ENCODE assay signal across 8 cellular contexts in the genomic region with DNA sequence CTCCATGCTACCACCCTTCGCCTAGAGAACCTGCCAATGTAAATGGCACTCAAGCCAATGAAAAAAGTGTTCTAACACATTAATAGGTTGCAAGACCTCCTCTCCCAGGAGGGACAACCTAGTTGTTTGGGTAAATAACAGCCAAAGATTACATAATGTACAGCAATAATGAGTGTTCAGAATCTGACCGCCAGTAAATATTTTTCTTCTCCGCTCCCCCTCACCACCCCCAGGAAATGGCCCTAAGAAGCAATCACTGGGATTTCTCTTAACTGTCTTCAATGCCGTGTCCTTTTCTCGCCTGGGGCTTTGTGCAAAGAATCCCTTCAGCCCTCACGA. TPM values are rescaled to one million over a fixed set of nuclear protein-coding genes. Genes with fewer than 3 reads are reported as not detected.
DNase-seq lines count a peak whose midpoint lies in the region; ATAC-seq and TF ChIP-seq lines count a peak whose summit lies in the region.

No MANE protein-coding gene starts in this region.

- intact Hi-C loops in dendritic cell treated with granulocyte-macrophage colony-stimulating factor and Interleukin-4, amounts not matched to agents 40 ng/mL and 50 ng/mL, for 4 days (cut with micrococcal nuclease): loop anchor here (1.0 to 5.0 kb wide), 5 partner anchors 46 to 170 kb away; partner anchors contain the start of gene CFLAR

- peak overlapping the region; percentile 90 for H3K4me3 ChIP-seq in OCI-LY3 (ENCODE audit: low read length)

- DNase-seq in activated T-cell treated with anti-CD3 and anti-CD28 coated beads, Interleukin-2, amount 50 U/mL, for 24 hours: no peak
- no peak for DNase-seq in activated T-cell treated with anti-CD3 and anti-CD28 coated beads, Interleukin-2, amount 50 U/mL, for 1 hour
- DNase-seq in naive B cell: no peak
- no peak for DNase-seq in GM13977 (ENCODE audit: low spot score)
- no peak for DNase-seq in DMS153 (lab: John Stamatoyannopoulos, UW)

- H3K27me3 Mint-ChIP-seq in activated T-cell treated with anti-CD3 and anti-CD28 coated beads, Interleukin-2, amount 50 U/mL, for 24 hours: no peaks in the 10 kb centered on the region
- no peaks in the 10 kb centered on the region for H3K27me3 Mint-ChIP-seq in dendritic cell treated with granulocyte-macrophage colony-stimulating factor and Interleukin-4, amounts not matched to agents 40 ng/mL and 50 ng/mL, for 4 days
- H3K27me3 Mint-ChIP-seq in naive B cell: no peaks in the 10 kb centered on the region

- H4K20me1 ChIP-seq in OCI-LY3 (ENCODE audit: insufficient read depth, low read length): 0 out of 2 replicates have a peak, but pooled peaks cover 3% of the 10 kb centered on the region

- peak overlapping the region; percentile 84 for H3K9ac ChIP-seq in OCI-LY3 (ENCODE audit: low read length)

- TF ChIP-seq CTCF in OCI-LY3 (IDR thresholded peaks at IDR 0.05; ENCODE audit: low read depth, low read length) (no peak), GM13977 (IDR thresholded peaks at IDR 0.05; ENCODE audit: extremely low read depth, insufficient read depth, missing control alignments) (no peak)

- H3K36me3 Mint-ChIP-seq in activated T-cell treated with anti-CD3 and anti-CD28 coated beads, Interleukin-2, amount 50 U/mL, for 24 hours (ENCODE audit: low read depth): peaks cover 37% of the 10 kb centered on the region
- peaks cover 14% of the 10 kb centered on the region for H3K36me3 Mint-ChIP-seq in dendritic cell treated with granulocyte-macrophage colony-stimulating factor and Interleukin-4, amounts not matched to agents 40 ng/mL and 50 ng/mL, for 4 days (ENCODE audit: low read depth)
- H3K36me3 Mint-ChIP-seq in naive B cell: no peaks in the 10 kb centered on the region

- H3K4me2 ChIP-seq in OCI-LY3 (ENCODE audit: low read length): peak overlapping the region; percentile 79

- peak overlapping the region; percentile 94 for H3K4me3 Mint-ChIP-seq in activated T-cell treated with anti-CD3 and anti-CD28 coated beads, Interleukin-2, amount 50 U/mL, for 24 hours
- H3K4me3 Mint-ChIP-seq in dendritic cell treated with granulocyte-macrophage colony-stimulating factor and Interleukin-4, amounts not matched to agents 40 ng/mL and 50 ng/mL, for 4 days: peak overlapping the region; percentile 94
- H3K4me3 Mint-ChIP-seq in naive B cell: peak overlapping the region; percentile 92 to 100 (median 98)

- peak overlapping the region; percentile 95 for H3K27ac Mint-ChIP-seq in activated T-cell treated with anti-CD3 and anti-CD28 coated beads, Interleukin-2, amount 50 U/mL, for 24 hours
- H3K27ac Mint-ChIP-seq in dendritic cell treated with granulocyte-macrophage colony-stimulating factor and Interleukin-4, amounts not matched to agents 40 ng/mL and 50 ng/mL, for 4 days: peak overlapping the region; percentile 93
- peak overlapping the region; percentile 76 to 98 (median 96) for H3K27ac Mint-ChIP-seq in naive B cell

- in situ Hi-C loops in GM13977 (cut with MboI; ENCODE audit: low pct_unique_long_range_greater_than_20kb, low sequenced_read_pairs, unreplicated experiment): loop anchor here (10.0 kb wide), 1 partner anchor 166 kb away; no protein-coding TSS in a partner anchor

- peak overlapping the region; percentile 72 for H3K27ac ChIP-seq in OCI-LY3 (ENCODE audit: low read length)

- H3K79me2 ChIP-seq in OCI-LY3 (ENCODE audit: low read length): peaks cover 80% of the 10 kb centered on the region

- ATAC-seq in naive B cell (ENCODE audit: low read depth in 2 of 2): no peak
- ATAC-seq in activated CD4-positive, CD25-positive, alpha-beta regulatory T cell treated with anti-CD3 and anti-CD28 coated beads, Interleukin-2, amount 50 U/mL, for 24 hours: no peak

- no peaks in the 10 kb centered on the region for H3K27me3 ChIP-seq in OCI-LY3 (ENCODE audit: low read depth, low read length)

- no peak overlapping the region for H2AFZ ChIP-seq in OCI-LY3 (ENCODE audit: low read depth, low read length)

- no peaks in the 10 kb centered on the region for H3K9me3 ChIP-seq in OCI-LY3 (ENCODE audit: insufficient read depth, low read length)

- peaks cover 60% of the 10 kb centered on the region for H3K4me1 Mint-ChIP-seq in activated T-cell treated with anti-CD3 and anti-CD28 coated beads, Interleukin-2, amount 50 U/mL, for 24 hours (ENCODE audit: low read depth)
- H3K4me1 Mint-ChIP-seq in dendritic cell treated with granulocyte-macrophage colony-stimulating factor and Interleukin-4, amounts not matched to agents 40 ng/mL and 50 ng/mL, for 4 days (ENCODE audit: low read depth): peaks cover 40% of the 10 kb centered on the region
- peaks cover 33 to 57% (median 43%) of the 10 kb centered on the region in 3 donors for H3K4me1 Mint-ChIP-seq in naive B cell

- H3K36me3 ChIP-seq in OCI-LY3 (replicated peaks; ENCODE audit: low read depth, low read length): no peaks in the 10 kb centered on the region

- no peaks in the 10 kb centered on the region for H3K9me3 Mint-ChIP-seq in activated T-cell treated with anti-CD3 and anti-CD28 coated beads, Interleukin-2, amount 50 U/mL, for 24 hours
- H3K9me3 Mint-ChIP-seq in dendritic cell treated with granulocyte-macrophage colony-stimulating factor and Interleukin-4, amounts not matched to agents 40 ng/mL and 50 ng/mL, for 4 days: no peaks in the 10 kb centered on the region
- H3K9me3 Mint-ChIP-seq in naive B cell: no peaks in the 10 kb centered on the region

- H3K4me1 ChIP-seq in OCI-LY3 (ENCODE audit: low read length): peaks cover 26% of the 10 kb centered on the region

RNA-seq across cellular contexts. Expression of gene HYCC2, which starts 0.5 kb away (rescaled TPM):
- 10 to 100 TPM; 12.3 to 24.6 (median 20.5) TPM for polyA plus RNA-seq in naive B cell (ENCODE audit: low read depth in 6 of 6)

RNA-seq across cellular contexts. Expression of gene NDUFB3, which starts 0.9 kb away (rescaled TPM):
- polyA plus RNA-seq in naive B cell (ENCODE audit: low read depth in 6 of 6): 100 to 1,000 TPM; 196 to 279 (median 251) TPM

RNA-seq across cellular contexts. Expression of gene CFLAR, which starts 45.0 kb away (rescaled TPM):
- polyA plus RNA-seq in naive B cell (ENCODE audit: low read depth in 6 of 6): 10 to 100 TPM; 12.8 to 53.3 (median 46.8) TPM
